1 cellular context compared by ENCODE assay signal in the genomic region with DNA sequence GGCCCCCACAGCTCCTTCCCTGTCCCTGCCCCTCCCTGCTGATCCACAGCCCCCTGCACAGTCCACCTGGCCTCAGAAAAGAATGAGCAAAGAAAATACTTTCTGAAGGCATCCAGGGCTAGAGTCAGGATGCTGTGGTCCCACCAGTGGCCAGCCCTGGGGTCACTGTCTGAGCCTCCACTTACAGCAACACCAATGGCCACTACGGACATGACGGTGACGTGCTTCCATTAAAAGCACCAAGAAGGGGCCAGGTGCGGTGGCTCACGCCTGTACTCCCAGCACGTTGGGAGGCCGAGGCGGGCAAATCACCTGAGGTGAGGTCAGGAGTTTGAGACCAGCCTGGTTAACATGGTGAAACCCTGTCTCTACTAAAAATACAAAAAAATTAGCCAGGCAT.
TF ChIP-seq lines count a peak whose summit lies in the region.

No MANE protein-coding gene starts in this region.

TF ChIP-seq in GM23338, 12 proteins besides CTCF, POLR2A, EP300 and RAD21 (continued from another document):
- TF ChIP-seq, protein P1, sequence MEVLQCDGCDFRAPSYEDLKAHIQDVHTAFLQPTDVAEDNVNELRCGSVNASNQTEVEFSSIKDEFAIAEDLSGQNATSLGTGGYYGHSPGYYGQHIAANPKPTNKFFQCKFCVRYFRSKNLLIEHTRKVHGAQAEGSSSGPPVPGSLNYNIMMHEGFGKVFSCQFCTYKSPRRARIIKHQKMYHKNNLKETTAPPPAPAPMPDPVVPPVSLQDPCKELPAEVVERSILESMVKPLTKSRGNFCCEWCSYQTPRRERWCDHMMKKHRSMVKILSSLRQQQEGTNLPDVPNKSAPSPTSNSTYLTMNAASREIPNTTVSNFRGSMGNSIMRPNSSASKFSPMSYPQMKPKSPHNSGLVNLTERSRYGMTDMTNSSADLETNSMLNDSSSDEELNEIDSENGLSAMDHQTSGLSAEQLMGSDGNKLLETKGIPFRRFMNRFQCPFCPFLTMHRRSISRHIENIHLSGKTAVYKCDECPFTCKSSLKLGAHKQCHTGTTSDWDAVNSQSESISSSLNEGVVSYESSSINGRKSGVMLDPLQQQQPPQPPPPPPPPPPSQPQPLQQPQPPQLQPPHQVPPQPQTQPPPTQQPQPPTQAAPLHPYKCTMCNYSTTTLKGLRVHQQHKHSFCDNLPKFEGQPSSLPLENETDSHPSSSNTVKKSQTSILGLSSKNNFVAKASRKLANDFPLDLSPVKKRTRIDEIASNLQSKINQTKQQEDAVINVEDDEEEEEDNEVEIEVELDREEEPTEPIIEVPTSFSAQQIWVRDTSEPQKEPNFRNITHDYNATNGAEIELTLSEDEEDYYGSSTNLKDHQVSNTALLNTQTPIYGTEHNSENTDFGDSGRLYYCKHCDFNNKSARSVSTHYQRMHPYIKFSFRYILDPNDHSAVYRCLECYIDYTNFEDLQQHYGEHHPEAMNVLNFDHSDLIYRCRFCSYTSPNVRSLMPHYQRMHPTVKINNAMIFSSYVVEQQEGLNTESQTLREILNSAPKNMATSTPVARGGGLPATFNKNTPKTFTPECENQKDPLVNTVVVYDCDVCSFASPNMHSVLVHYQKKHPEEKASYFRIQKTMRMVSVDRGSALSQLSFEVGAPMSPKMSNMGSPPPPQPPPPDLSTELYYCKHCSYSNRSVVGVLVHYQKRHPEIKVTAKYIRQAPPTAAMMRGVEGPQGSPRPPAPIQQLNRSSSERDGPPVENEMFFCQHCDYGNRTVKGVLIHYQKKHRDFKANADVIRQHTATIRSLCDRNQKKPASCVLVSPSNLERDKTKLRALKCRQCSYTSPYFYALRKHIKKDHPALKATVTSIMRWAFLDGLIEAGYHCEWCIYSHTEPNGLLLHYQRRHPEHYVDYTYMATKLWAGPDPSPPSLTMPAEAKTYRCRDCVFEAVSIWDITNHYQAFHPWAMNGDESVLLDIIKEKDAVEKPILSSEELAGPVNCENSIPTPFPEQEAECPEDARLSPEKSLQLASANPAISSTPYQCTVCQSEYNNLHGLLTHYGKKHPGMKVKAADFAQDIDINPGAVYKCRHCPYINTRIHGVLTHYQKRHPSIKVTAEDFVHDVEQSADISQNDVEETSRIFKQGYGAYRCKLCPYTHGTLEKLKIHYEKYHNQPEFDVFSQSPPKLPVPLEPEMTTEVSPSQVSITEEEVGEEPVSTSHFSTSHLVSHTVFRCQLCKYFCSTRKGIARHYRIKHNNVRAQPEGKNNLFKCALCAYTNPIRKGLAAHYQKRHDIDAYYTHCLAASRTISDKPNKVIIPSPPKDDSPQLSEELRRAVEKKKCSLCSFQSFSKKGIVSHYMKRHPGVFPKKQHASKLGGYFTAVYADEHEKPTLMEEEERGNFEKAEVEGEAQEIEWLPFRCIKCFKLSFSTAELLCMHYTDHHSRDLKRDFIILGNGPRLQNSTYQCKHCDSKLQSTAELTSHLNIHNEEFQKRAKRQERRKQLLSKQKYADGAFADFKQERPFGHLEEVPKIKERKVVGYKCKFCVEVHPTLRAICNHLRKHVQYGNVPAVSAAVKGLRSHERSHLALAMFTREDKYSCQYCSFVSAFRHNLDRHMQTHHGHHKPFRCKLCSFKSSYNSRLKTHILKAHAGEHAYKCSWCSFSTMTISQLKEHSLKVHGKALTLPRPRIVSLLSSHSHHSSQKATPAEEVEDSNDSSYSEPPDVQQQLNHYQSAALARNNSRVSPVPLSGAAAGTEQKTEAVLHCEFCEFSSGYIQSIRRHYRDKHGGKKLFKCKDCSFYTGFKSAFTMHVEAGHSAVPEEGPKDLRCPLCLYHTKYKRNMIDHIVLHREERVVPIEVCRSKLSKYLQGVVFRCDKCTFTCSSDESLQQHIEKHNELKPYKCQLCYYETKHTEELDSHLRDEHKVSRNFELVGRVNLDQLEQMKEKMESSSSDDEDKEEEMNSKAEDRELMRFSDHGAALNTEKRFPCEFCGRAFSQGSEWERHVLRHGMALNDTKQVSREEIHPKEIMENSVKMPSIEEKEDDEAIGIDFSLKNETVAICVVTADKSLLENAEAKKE (CRISPR knock-in tag; IDR thresholded peaks at IDR 0.05): no peak
- TF ChIP-seq, protein P2, sequence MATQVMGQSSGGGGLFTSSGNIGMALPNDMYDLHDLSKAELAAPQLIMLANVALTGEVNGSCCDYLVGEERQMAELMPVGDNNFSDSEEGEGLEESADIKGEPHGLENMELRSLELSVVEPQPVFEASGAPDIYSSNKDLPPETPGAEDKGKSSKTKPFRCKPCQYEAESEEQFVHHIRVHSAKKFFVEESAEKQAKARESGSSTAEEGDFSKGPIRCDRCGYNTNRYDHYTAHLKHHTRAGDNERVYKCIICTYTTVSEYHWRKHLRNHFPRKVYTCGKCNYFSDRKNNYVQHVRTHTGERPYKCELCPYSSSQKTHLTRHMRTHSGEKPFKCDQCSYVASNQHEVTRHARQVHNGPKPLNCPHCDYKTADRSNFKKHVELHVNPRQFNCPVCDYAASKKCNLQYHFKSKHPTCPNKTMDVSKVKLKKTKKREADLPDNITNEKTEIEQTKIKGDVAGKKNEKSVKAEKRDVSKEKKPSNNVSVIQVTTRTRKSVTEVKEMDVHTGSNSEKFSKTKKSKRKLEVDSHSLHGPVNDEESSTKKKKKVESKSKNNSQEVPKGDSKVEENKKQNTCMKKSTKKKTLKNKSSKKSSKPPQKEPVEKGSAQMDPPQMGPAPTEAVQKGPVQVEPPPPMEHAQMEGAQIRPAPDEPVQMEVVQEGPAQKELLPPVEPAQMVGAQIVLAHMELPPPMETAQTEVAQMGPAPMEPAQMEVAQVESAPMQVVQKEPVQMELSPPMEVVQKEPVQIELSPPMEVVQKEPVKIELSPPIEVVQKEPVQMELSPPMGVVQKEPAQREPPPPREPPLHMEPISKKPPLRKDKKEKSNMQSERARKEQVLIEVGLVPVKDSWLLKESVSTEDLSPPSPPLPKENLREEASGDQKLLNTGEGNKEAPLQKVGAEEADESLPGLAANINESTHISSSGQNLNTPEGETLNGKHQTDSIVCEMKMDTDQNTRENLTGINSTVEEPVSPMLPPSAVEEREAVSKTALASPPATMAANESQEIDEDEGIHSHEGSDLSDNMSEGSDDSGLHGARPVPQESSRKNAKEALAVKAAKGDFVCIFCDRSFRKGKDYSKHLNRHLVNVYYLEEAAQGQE (IDR thresholded peaks at IDR 0.05; ENCODE audit: unreplicated experiment): no peak
- TF ChIP-seq EZH2 (IDR thresholded peaks at IDR 0.05; ENCODE audit: low read depth, unreplicated experiment) (no peak), STAT1 (IDR thresholded peaks at IDR 0.05; ENCODE audit: unreplicated experiment) (no peak), EZH2phosphoT487 (IDR thresholded peaks at IDR 0.05; ENCODE audit: unreplicated experiment) (no peak), POLR2AphosphoS5 (IDR thresholded peaks at IDR 0.05; ENCODE audit: low read depth) (no peak)
- TF ChIP-seq, protein P3, sequence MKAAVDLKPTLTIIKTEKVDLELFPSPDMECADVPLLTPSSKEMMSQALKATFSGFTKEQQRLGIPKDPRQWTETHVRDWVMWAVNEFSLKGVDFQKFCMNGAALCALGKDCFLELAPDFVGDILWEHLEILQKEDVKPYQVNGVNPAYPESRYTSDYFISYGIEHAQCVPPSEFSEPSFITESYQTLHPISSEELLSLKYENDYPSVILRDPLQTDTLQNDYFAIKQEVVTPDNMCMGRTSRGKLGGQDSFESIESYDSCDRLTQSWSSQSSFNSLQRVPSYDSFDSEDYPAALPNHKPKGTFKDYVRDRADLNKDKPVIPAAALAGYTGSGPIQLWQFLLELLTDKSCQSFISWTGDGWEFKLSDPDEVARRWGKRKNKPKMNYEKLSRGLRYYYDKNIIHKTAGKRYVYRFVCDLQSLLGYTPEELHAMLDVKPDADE (IDR thresholded peaks at IDR 0.05): no peak
